8 cellular contexts compared by ENCODE assay signal in genomic region chr5:180352976-180353225, GRCh38. TPM values are rescaled to one million over a fixed set of nuclear protein-coding genes. Genes with fewer than 3 reads are reported as not detected.
A peak's percentile ranks its signal among the peaks of the same experiment; 100 is the strongest.
DNase-seq lines count a peak whose midpoint lies in the region; ATAC-seq and TF ChIP-seq lines count a peak whose summit lies in the region.

No MANE protein-coding gene starts in this region.

- CTCF ChIA-PET in T-cell (lab: Charles Lee) = interaction anchor here in 1 of 2 donors (0.6 kb wide), 1 partner anchor 799 kb away, joined by 4 read pairs; no protein-coding TSS in a partner anchor

- H3K27me3 ChIP-seq in heart left ventricle (peaks cover 3 to 41% (median 19%) of the 10 kb centered on the region in 9 donors), kidney epithelial cell (ENCODE audit: control insufficient read depth, insufficient read depth, low read length) (peaks cover 40% of the 10 kb centered on the region), tibial artery (peaks cover 0 to 7% of the 10 kb centered on the region in 2 donors)

- POLR2A ChIA-PET in T-cell (lab: Charles Lee) = no interaction called here

- H3K9me3 Mint-ChIP-seq in T-cell = no peaks in the 10 kb centered on the region

- TF ChIP-seq POLR2A in heart left ventricle (IDR thresholded peaks at IDR 0.05) = no peak

- TF ChIP-seq CTCF in heart left ventricle (IDR thresholded peaks at IDR 0.05) (no peak), kidney epithelial cell (IDR thresholded peaks at IDR 0.05; ENCODE audit: insufficient read depth, low read length, poor library complexity, severe bottlenecking) (no peak), tibial artery (IDR thresholded peaks at IDR 0.05) (no peak)

- H3K36me3 Mint-ChIP-seq in T-cell = no peaks in the 10 kb centered on the region

- DNase-seq in heart left ventricle (no peak), Right ventricle myocardium inferior (ENCODE audit: missing footprints) (no peak), T-cell (peak in 1 of 34 experiments; percentile 21), kidney epithelial cell (ENCODE audit: low read depth) (no peak), tibial artery (no peak), NCI-H187 (lab: John Stamatoyannopoulos, UW) (no peak), DMS79 (lab: John Stamatoyannopoulos, UW) (no peak)
- no peak for DNase-seq in activated CD4-positive, alpha-beta T cell treated with anti-CD3 and anti-CD28 coated beads for 1 hour

- intact Hi-C loops in heart left ventricle (cut with DNase I) = no loop called here
- intact Hi-C loops in Right ventricle myocardium inferior (cut with DNase I) = no loop called here
- intact Hi-C loops in tibial artery (cut with DNase I; ENCODE audit: low total_unique reads) = loop anchor here (2.0 kb wide), 1 partner anchor 60 kb away; the partner anchor contains the start of gene MAPK9

- H3K27ac ChIP-seq in heart left ventricle (peak overlapping the region in 11 of 12 donors; percentile 27 to 79 (median 69)), tibial artery (peak overlapping the region; percentile 66 to 77)

- ATAC-seq in heart left ventricle = no peak
- no peak for ATAC-seq in Right ventricle myocardium inferior
- peak; percentile 13 to 44 (median 42) for ATAC-seq in T-cell (replicated peaks in 1 of 4)

- H3K9me3 ChIP-seq in heart left ventricle (no peaks in the 10 kb centered on the region), tibial artery (no peaks in the 10 kb centered on the region)

- H3K4me3 ChIP-seq in heart left ventricle (peak overlapping the region; percentile 19 to 79 (median 66)), kidney epithelial cell (ENCODE audit: low read depth, low read length) (peak overlapping the region; percentile 47), tibial artery (peak overlapping the region; percentile 76 to 89)

- H3K4me1 ChIP-seq in heart left ventricle (peaks cover 0 to 29% (median 18%) of the 10 kb centered on the region in 12 donors), tibial artery (peaks cover 0 to 23% (median 18%) of the 10 kb centered on the region in 4 donors)

- no peak overlapping the region for H3K27ac Mint-ChIP-seq in T-cell

- peaks cover 5 to 13% (median 7%) of the 10 kb centered on the region in 3 donors for H3K4me1 Mint-ChIP-seq in T-cell

- H3K4me3 Mint-ChIP-seq in T-cell = no peak overlapping the region

- 0 to 1% (median 0%) methylated on average over 3 to 33 of the region's 33 CpGs for WGBS in heart left ventricle, 4 donors

- H3K27me3 Mint-ChIP-seq in T-cell = peaks cover 44 to 60% of the 10 kb centered on the region in 2 donors

- H3K36me3 ChIP-seq in heart left ventricle (no peaks in the 10 kb centered on the region), kidney epithelial cell (ENCODE audit: control insufficient read depth, insufficient read depth, low read length) (no peaks in the 10 kb centered on the region), tibial artery (no peaks in the 10 kb centered on the region)

RNA-seq across cellular contexts. Expression of gene GFPT2, which starts 0.2 kb away (rescaled TPM):
- total RNA-seq in heart left ventricle (10 to 100 TPM in 4 of 9 donors, 1 to 10 TPM in 5; 3.7 to 33.9 (median 8.5) TPM), Right ventricle myocardium inferior (15.3 TPM), T-cell (1 to 10 TPM; 1.6 to 3.6 (median 2.0) TPM), kidney epithelial cell (4.0 and 7.7 TPM in 2 replicates)
- polyA plus RNA-seq in heart left ventricle = 1 to 10 TPM; 4.1 to 9.9 TPM

Comparison
In these comparisons a context has a peak if more than half of its experiments do, and no peak if none do; other contexts are left out.
1. ATAC-seq: peak in T-cell (4 of 4); none in heart left ventricle (0 of 4) and Right ventricle myocardium inferior (single experiment).
2. Peak in every context shown above with its lines, with median percentiles within 50 percentile points of each other: H3K4me3 ChIP-seq.